In genomic region chr17:36000730-36001108, GRCh38 we compare ENCODE assay signal across 22 cellular contexts. TPM values are rescaled to one million over a fixed set of nuclear protein-coding genes. Genes with fewer than 3 reads are reported as not detected.
A peak's percentile ranks its signal among the peaks of the same experiment; 100 is the strongest.
DNase-seq lines count a peak whose midpoint lies in the region; ATAC-seq and TF ChIP-seq lines count a peak whose summit lies in the region.
"Had no signal": no experiment of that assay in that cellular context is flagged by ENCODE, and none has a peak within 500 bp of the region (broad histone marks: within the 10 kb centered on the region; RNA-seq: fewer than 3 reads in every experiment).

No MANE protein-coding gene starts in this region.

- no peak overlapping the region for H2BK20ac ChIP-seq in H9 (ENCODE audit: low read depth, low read length, poor library complexity, severe bottlenecking)

- no peak overlapping the region for H4K91ac ChIP-seq in H9 (ENCODE audit: insufficient read length, low read depth, low read length)

- H3K79me2 ChIP-seq in H9 (ENCODE audit: insufficient read depth, low read length) (no peaks in the 10 kb centered on the region), hepatocyte (peaks cover 8% of the 10 kb centered on the region), smooth muscle cell (ENCODE audit: low read depth) (no peaks in the 10 kb centered on the region)

- no peaks in the 10 kb centered on the region for H3K36me3 ChIP-seq in hepatocyte (replicated peaks; ENCODE audit: insufficient read depth, low read depth)
- no peaks in the 10 kb centered on the region for H3K36me3 ChIP-seq in mucosa of descending colon (ENCODE audit: low read depth)
- no peaks in the 10 kb centered on the region for H3K36me3 ChIP-seq in smooth muscle cell (ENCODE audit: low read depth)
- H3K36me3 ChIP-seq: BLaER1 treated with 17β-estradiol and CSF1 and Interleukin-3, amounts not matched to agents 10 nM and 100 nM had no signal

- no peak overlapping the region for H4K5ac ChIP-seq in H9 (ENCODE audit: insufficient read length, low read depth, low read length)

- no peak overlapping the region for H3K4me3 ChIP-seq in hepatocyte
- H3K4me3 ChIP-seq in mucosa of descending colon, result peak overlapping the region; percentile 7
- H3K4me3 ChIP-seq in smooth muscle cell, result peak overlapping the region; percentile 25
- H3K4me3 ChIP-seq: BLaER1 treated with 17β-estradiol and CSF1 and Interleukin-3, amounts not matched to agents 10 nM and 100 nM; K562 had no signal

- H2BK12ac ChIP-seq in H9 (ENCODE audit: insufficient read length, low read depth, low read length), result no peak overlapping the region

- H2BK5ac ChIP-seq in H9 (ENCODE audit: insufficient read length, low read length), result no peak overlapping the region

- no peak overlapping the region for H4K8ac ChIP-seq in H9 (replicated peaks; ENCODE audit: insufficient read length, low read depth, low read length)

- no peaks in the 10 kb centered on the region for H3K27me3 ChIP-seq in H9 (ENCODE audit: insufficient read depth, low read length)
- H3K27me3 ChIP-seq in hepatocyte, result no peaks in the 10 kb centered on the region
- peaks cover 13% of the 10 kb centered on the region for H3K27me3 ChIP-seq in smooth muscle cell (ENCODE audit: low read depth)
- H3K27me3 ChIP-seq: BLaER1 treated with 17β-estradiol and CSF1 and Interleukin-3, amounts not matched to agents 10 nM and 100 nM had no signal

- H3K4me1 ChIP-seq in H9 (ENCODE audit: insufficient read depth, low read length) (no peaks in the 10 kb centered on the region), hepatocyte (ENCODE audit: insufficient read depth) (peaks cover 10% of the 10 kb centered on the region), mucosa of descending colon (ENCODE audit: low read depth) (peaks cover 15% of the 10 kb centered on the region), smooth muscle cell (ENCODE audit: low read depth) (no peaks in the 10 kb centered on the region)

- intact Hi-C loops in mucosa of descending colon (cut with DNase I, micrococcal nuclease), result no loop called here

- H3K9ac ChIP-seq in H9 (ENCODE audit: extremely low read depth, insufficient read length, low read length) (no peak overlapping the region), smooth muscle cell (ENCODE audit: low read depth) (no peak overlapping the region)
- H3K9ac ChIP-seq: BLaER1 treated with 17β-estradiol and CSF1 and Interleukin-3, amounts not matched to agents 10 nM and 100 nM; SK-N-SH had no signal

- no peak overlapping the region for H3K18ac ChIP-seq in H9 (ENCODE audit: insufficient read length, low read depth, low read length)

- H3K23ac ChIP-seq in H9 (ENCODE audit: insufficient read length, low read depth, low read length), result no peak overlapping the region

- H3K27ac Mint-ChIP-seq in H9, result no peak overlapping the region
- H3K27ac Mint-ChIP-seq: CD4-positive, alpha-beta memory T cell had no signal

- H2BK120ac ChIP-seq in H9 (ENCODE audit: low read depth, low read length, poor library complexity, severe bottlenecking), result no peak overlapping the region

- ATAC-seq in mucosa of descending colon, result peak; percentile 69
- no peak for ATAC-seq in GM18861 (IDR thresholded peaks at IDR 0.05; ENCODE audit: unreplicated experiment)
- ATAC-seq: K562 had no signal

- H3K4me2 ChIP-seq in H9 (ENCODE audit: insufficient read depth, insufficient read length, low read length) (no peak overlapping the region), hepatocyte (peak overlapping the region; percentile 69), smooth muscle cell (no peak overlapping the region)
- H3K4me2 ChIP-seq: BLaER1 treated with 17β-estradiol and CSF1 and Interleukin-3, amounts not matched to agents 10 nM and 100 nM; SK-N-SH had no signal

- H3K9me3 Mint-ChIP-seq in H9, result no peaks in the 10 kb centered on the region; a peak in 1 of 5 replicates

- no peak overlapping the region for H3K4ac ChIP-seq in H9 (ENCODE audit: low read depth, low read length)

- H3K9me2 ChIP-seq in hepatocyte (replicated peaks; ENCODE audit: insufficient read depth), result no peaks in the 10 kb centered on the region
- H3K9me2 ChIP-seq: SK-N-SH had no signal

- H2BK15ac ChIP-seq in H9 (ENCODE audit: low read depth, low read length), result no peak overlapping the region

- no peaks in the 10 kb centered on the region for H3K79me1 ChIP-seq in H9 (ENCODE audit: insufficient read depth, low read depth, low read length, poor library complexity, severe bottlenecking)

- no peak overlapping the region for H3K4me3 Mint-ChIP-seq in H9
- H3K4me3 Mint-ChIP-seq: CD4-positive, alpha-beta memory T cell had no signal

- peaks cover 7% of the 10 kb centered on the region; the same call in 1 of the 2 replicates for H3K27me3 Mint-ChIP-seq in H9 (ENCODE audit: low read depth)

- no peaks in the 10 kb centered on the region for H3K9me3 ChIP-seq in H9 (ENCODE audit: control insufficient read depth, low read depth, low read length)
- H3K9me3 ChIP-seq in hepatocyte (ENCODE audit: low read depth), result no peaks in the 10 kb centered on the region
- H3K9me3 ChIP-seq in mucosa of descending colon, result no peaks in the 10 kb centered on the region
- H3K9me3 ChIP-seq in smooth muscle cell (replicated peaks; ENCODE audit: low read depth), result no peaks in the 10 kb centered on the region
- H3K9me3 ChIP-seq: BLaER1 treated with 17β-estradiol and CSF1 and Interleukin-3, amounts not matched to agents 10 nM and 100 nM; SK-N-SH had no signal

- H3K14ac ChIP-seq in H9 (ENCODE audit: insufficient read depth, low read length), result no peak overlapping the region

- H3K4me1 Mint-ChIP-seq in H9, result peaks cover 5 to 7% of the 10 kb centered on the region in 2 experiments; a peak in 3 of 4 replicates

- H3K56ac ChIP-seq in H9 (ENCODE audit: insufficient read length, low read depth, low read length), result no peak overlapping the region

- H2AFZ ChIP-seq in H9 (ENCODE audit: low read length) (no peak overlapping the region), hepatocyte (no peak overlapping the region), smooth muscle cell (ENCODE audit: low read depth) (no peak overlapping the region)

- no peaks in the 10 kb centered on the region for H3F3A ChIP-seq in smooth muscle cell (ENCODE audit: low read depth)

- no peak overlapping the region for H2AK5ac ChIP-seq in H9 (ENCODE audit: insufficient read length, low read length)

- WGBS in H9 (ENCODE audit: extremely low coverage, insufficient read length, low lambda C conversion rate), result no CpG with 5 or more reads among the region's 6 CpGs
- WGBS in hepatocyte (ENCODE audit: low lambda C conversion rate, missing lambda C conversion rate), result 63% methylated on average over 6 of the region's 6 CpGs
- 89% methylated on average over 6 of the region's 6 CpGs for WGBS in smooth muscle cell (ENCODE audit: low lambda C conversion rate)

- no peaks in the 10 kb centered on the region for H4K20me1 ChIP-seq in H9 (ENCODE audit: control insufficient read depth, insufficient read depth, insufficient read length)
- no peaks in the 10 kb centered on the region for H4K20me1 ChIP-seq in hepatocyte (ENCODE audit: insufficient read depth, poor library complexity, severe bottlenecking)
- no peaks in the 10 kb centered on the region for H4K20me1 ChIP-seq in smooth muscle cell (ENCODE audit: low read depth)
- H4K20me1 ChIP-seq: BLaER1 treated with 17β-estradiol and CSF1 and Interleukin-3, amounts not matched to agents 10 nM and 100 nM had no signal

- TF ChIP-seq CTCF in H9 (conservative IDR thresholded peaks at IDR 0.05) (no peak), hepatocyte (IDR thresholded peaks at IDR 0.05; ENCODE audit: poor library complexity) (no peak), mucosa of descending colon (IDR thresholded peaks at IDR 0.05) (no peak), smooth muscle cell (IDR thresholded peaks at IDR 0.05; ENCODE audit: borderline replicate concordance, insufficient read depth, poor library complexity, severe bottlenecking) (no peak)

- H3K27ac ChIP-seq in H9 (ENCODE audit: insufficient read length, low read depth, low read length), result no peak overlapping the region
- H3K27ac ChIP-seq in hepatocyte, result peak overlapping the region; percentile 95
- no peak overlapping the region for H3K27ac ChIP-seq in smooth muscle cell (ENCODE audit: low read depth)
- H3K27ac ChIP-seq: BLaER1 treated with 17β-estradiol and CSF1 and Interleukin-3, amounts not matched to agents 10 nM and 100 nM had no signal

- DNase-seq in H9 (peak; percentile 20), hepatocyte (ENCODE audit: low spot score) (peak; percentile 49), mucosa of descending colon (peak in 2 of 3 donors; percentile 31 to 51), smooth muscle cell (lab: John Stamatoyannopoulos, UW; ENCODE audit: unreplicated experiment) (no peak), DMS153 (lab: John Stamatoyannopoulos, UW) (no peak), kidney tubule cell (ENCODE audit: low spot score) (no peak)
- no peak for DNase-seq in effector CD4-positive, alpha-beta T cell
- DNase-seq: 8988T; CD4-positive, alpha-beta memory T cell; NCI-H1092; NCI-H1436; NCI-H187 treated with DMSO at 0.1 percent for 48 hours; NCI-H2227 treated with DMSO at 0.1 percent for 48 hours; NCI-H524; NCI-H774; NK-92 treated with Interleukin-12 subunit alpha and Interleukin-12 subunit beta, amount 100 ng/mL, for 24 hours; SIG-M5; SK-N-SH had no signal

- no peak overlapping the region for H3T11ph ChIP-seq in H9 (ENCODE audit: low read length)

- no peaks in the 10 kb centered on the region; a peak in 1 of 7 replicates for H3K36me3 Mint-ChIP-seq in H9 (ENCODE audit: insufficient read depth in 1 of 3, low read depth in 3 of 3)
- H3K36me3 Mint-ChIP-seq: CD4-positive, alpha-beta memory T cell had no signal

- no peaks in the 10 kb centered on the region for H3K23me2 ChIP-seq in H9 (ENCODE audit: insufficient read length, low read depth, low read length, poor library complexity, severe bottlenecking)

RNA-seq across cellular contexts. Expression of gene CCL15, which starts 0.6 kb away (rescaled TPM):
- total RNA-seq in H9 (2021), result not detected in 2 replicates
- 32.0 and 40.1 TPM in 2 replicates for total RNA-seq in hepatocyte
- 39.0 and 42.2 TPM in 2 replicates for polyA plus RNA-seq in hepatocyte
- total RNA-seq in mucosa of descending colon, result 10 to 100 TPM; 19.8 to 79.4 (median 59.7) TPM
- not detected in 2 replicates for total RNA-seq in smooth muscle cell
- polyA plus RNA-seq in smooth muscle cell, result not detected in 2 replicates
- total RNA-seq: CD4-positive, alpha-beta memory T cell; Daoy; K562 had no signal
- polyA plus RNA-seq: CD4-positive, alpha-beta memory T cell; K562; SK-N-SH had no signal

RNA-seq across cellular contexts. Expression of gene CCL14, which starts 14.2 kb away (rescaled TPM):
- total RNA-seq in H9 (2021) (not detected in 2 replicates), hepatocyte (0.27 and 1.5 TPM in 2 replicates), mucosa of descending colon (1 to 10 TPM; 4.0 to 7.2 (median 6.2) TPM), smooth muscle cell (not detected in 2 replicates)
- polyA plus RNA-seq in hepatocyte (0.56 and 1.7 TPM in 2 replicates), smooth muscle cell (not detected in 2 replicates)
- total RNA-seq: CD4-positive, alpha-beta memory T cell; Daoy; K562 had no signal
- polyA plus RNA-seq: CD4-positive, alpha-beta memory T cell; K562; SK-N-SH had no signal

RNA-seq across cellular contexts. Expression of gene CCL23, which starts 17.1 kb away (rescaled TPM):
- total RNA-seq in H9 (2021), result not detected in 2 replicates
- not detected in 2 replicates for total RNA-seq in hepatocyte
- polyA plus RNA-seq in hepatocyte, result not detected in 2 replicates
- total RNA-seq in mucosa of descending colon, result 1 to 10 TPM; 1.3 to 5.2 (median 3.3) TPM
- not detected in 2 replicates for total RNA-seq in smooth muscle cell
- not detected in 2 replicates for polyA plus RNA-seq in smooth muscle cell
- total RNA-seq: CD4-positive, alpha-beta memory T cell; Daoy; K562 had no signal
- polyA plus RNA-seq: CD4-positive, alpha-beta memory T cell; K562; SK-N-SH had no signal

RNA-seq across cellular contexts. Expression of gene CCL16, which starts 19.4 kb away (rescaled TPM):
- total RNA-seq in H9 (2021) (not detected in 2 replicates), hepatocyte (not detected in 2 replicates), mucosa of descending colon (under 1 TPM in 2 of 3 donors, not detected in 1; 0.20 to 0.44 TPM), smooth muscle cell (not detected in 2 replicates)
- polyA plus RNA-seq in hepatocyte (not detected in 2 replicates), smooth muscle cell (not detected in 2 replicates)
- total RNA-seq: CD4-positive, alpha-beta memory T cell; Daoy; K562 had no signal
- polyA plus RNA-seq: CD4-positive, alpha-beta memory T cell; K562; SK-N-SH had no signal

RNA-seq across cellular contexts. Expression of gene LYZL6, which starts 57.2 kb away (rescaled TPM):
- total RNA-seq in H9 (2021) (not detected in 2 replicates), hepatocyte (not detected in 2 replicates), mucosa of descending colon (not detected), smooth muscle cell (not detected in 2 replicates)
- polyA plus RNA-seq in hepatocyte (not detected in 2 replicates), smooth muscle cell (not detected in 2 replicates)
- total RNA-seq: CD4-positive, alpha-beta memory T cell; Daoy; K562 had no signal
- polyA plus RNA-seq: CD4-positive, alpha-beta memory T cell; K562; SK-N-SH had no signal

Comparison
In these comparisons a context has a peak if more than half of its experiments do, and no peak if none do; other contexts are left out.
1. DNase-seq: peak in H9 (single experiment), hepatocyte (single experiment) and mucosa of descending colon (2 of 3); none in smooth muscle cell (single experiment), effector CD4-positive, alpha-beta T cell (single experiment), DMS153 (single experiment) and kidney tubule cell (single experiment).
2. RNA of gene CCL15, which starts 0.6 kb away (total RNA-seq): 19.8 to 79.4 TPM in mucosa of descending colon and 32.0 to 40.1 TPM in hepatocyte; not detected in H9 and not detected in smooth muscle cell; every median in the first group is over 10 times any median in the second.